Comparison of ENCODE assay signal across 20 cellular contexts in the genomic region with DNA sequence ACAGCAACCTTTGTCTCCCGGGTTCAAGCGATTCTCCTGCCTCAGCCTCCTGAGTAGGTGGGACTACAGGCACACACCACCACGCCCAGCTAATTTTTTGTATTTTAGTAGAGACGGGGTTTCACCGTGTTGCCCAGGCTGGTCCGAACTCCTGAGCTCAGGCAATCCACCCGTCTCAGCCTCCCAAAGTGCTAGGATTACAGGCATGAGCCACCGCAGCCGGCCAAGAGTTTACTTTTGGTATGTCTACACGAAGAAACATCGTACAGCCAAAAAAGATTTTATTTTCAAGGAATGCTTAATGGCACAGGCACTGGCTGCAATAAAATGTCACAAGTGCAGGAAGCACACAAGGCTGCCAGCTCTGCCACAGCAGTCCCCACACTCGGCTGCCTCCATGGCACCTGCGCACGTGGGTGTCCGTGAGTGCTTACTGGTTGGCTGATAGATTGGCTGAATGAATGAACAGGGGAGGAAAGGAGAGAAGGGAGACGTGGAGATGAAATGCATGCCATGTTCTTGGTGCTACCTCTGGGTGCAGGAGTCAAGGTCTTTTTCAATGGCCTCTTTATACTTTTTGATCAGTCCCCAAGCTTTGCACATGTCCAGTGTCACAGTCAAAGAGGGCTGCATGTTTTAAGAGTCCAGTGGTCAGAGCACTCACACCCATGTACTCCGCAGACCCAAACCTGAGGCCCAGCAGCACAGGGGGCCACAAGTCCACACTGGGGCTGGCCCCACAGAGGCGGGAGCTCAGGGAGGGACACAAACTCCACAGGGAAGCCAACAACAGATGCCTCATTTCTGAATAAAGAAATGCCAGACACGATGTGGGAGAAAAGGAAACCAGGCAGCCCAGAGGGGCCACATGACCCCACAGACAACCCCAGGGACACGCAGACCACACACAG.
DNase-seq lines count a peak whose midpoint lies in the region; ATAC-seq, FAIRE-seq and TF ChIP-seq lines count a peak whose summit lies in the region.
"Had no signal": no experiment of that assay in that cellular context is flagged by ENCODE, and none has a peak within 500 bp of the region (broad histone marks: within the 10 kb centered on the region; RNA-seq: fewer than 3 reads in every experiment).

No MANE protein-coding gene starts in this region.

- FAIRE-seq in kidney (lab: Jason Lieb, UNC) = no peak
- FAIRE-seq: A204.1 had no signal

- no peaks in the 10 kb centered on the region for H3K36me3 Mint-ChIP-seq in WTC11

- POLR2A ChIA-PET in WTC11 (lab: Charles Lee) = no interaction called here

- H3K9me3 Mint-ChIP-seq in WTC11 = no peaks in the 10 kb centered on the region

- TF ChIP-seq CTCF in WTC11 (IDR thresholded peaks at IDR 0.05) = no peak
- TF ChIP-seq CTCF in kidney (IDR thresholded peaks at IDR 0.05; ENCODE audit: borderline replicate concordance, extremely low read depth, insufficient read depth) = no peak
- TF ChIP-seq CTCF in sigmoid colon (IDR thresholded peaks at IDR 0.05) = no peak

- no peak overlapping the region for H3K4me3 ChIP-seq in kidney (ENCODE audit: low read length in 2 of 2)
- no peak overlapping the region for H3K4me3 ChIP-seq in sigmoid colon
- H3K4me3 ChIP-seq in HAP-1 = no peak overlapping the region
- H3K4me3 ChIP-seq: SK-N-MC had no signal

- H3K36me3 ChIP-seq in kidney (ENCODE audit: control insufficient read depth in 1 of 2, insufficient read depth in 2 of 2, low read length in 2 of 2) (no peaks in the 10 kb centered on the region), sigmoid colon (no peaks in the 10 kb centered on the region), HAP-1 (replicated peaks) (no peaks in the 10 kb centered on the region)

- H3K4me1 ChIP-seq in kidney (ENCODE audit: control insufficient read depth in 1 of 2, insufficient read depth in 1 of 2, low read depth in 1 of 2, low read length in 2 of 2) (peaks cover 0 to 18% of the 10 kb centered on the region in 2 donors), sigmoid colon (peaks cover 0 to 17% (median 14%) of the 10 kb centered on the region in 4 donors), HAP-1 (no peaks in the 10 kb centered on the region)

- ATAC-seq in WTC11 = no peak
- no peak for ATAC-seq in GM18867 (IDR thresholded peaks at IDR 0.05; ENCODE audit: unreplicated experiment)
- ATAC-seq in HG03354 (IDR thresholded peaks at IDR 0.05; ENCODE audit: poor library complexity, severe bottlenecking, unreplicated experiment) = no peak
- ATAC-seq: foreskin keratinocyte, Panc1 had no signal

- CTCF ChIA-PET in WTC11 (lab: Charles Lee) = no interaction called here

- no peaks in the 10 kb centered on the region for H3K9me3 ChIP-seq in kidney (ENCODE audit: control insufficient read depth in 1 of 2, low read length in 2 of 2)
- H3K9me3 ChIP-seq in sigmoid colon = no peaks in the 10 kb centered on the region
- no peaks in the 10 kb centered on the region for H3K9me3 ChIP-seq in HAP-1

- peak; percentile 43 for DNase-seq in activated effector memory CD4-positive, alpha-beta T cell treated with anti-CD3 and anti-CD28 coated beads, Interleukin-2, amount 50 U/mL, for 16 hours
- DNase-seq in activated effector memory CD4-positive, alpha-beta T cell treated with Interleukin-2 at 50 U/mL for 16 hours = no peak
- peak; percentile 3 for DNase-seq in WTC11 (ENCODE audit: low spot score)
- DNase-seq in kidney = peak; percentile 22
- peak; percentile 46 for DNase-seq in sigmoid colon
- DNase-seq in HAP-1 (ENCODE audit: low spot score in 2 of 2) = no peak
- DNase-seq: activated gamma-delta T cell treated with Interleukin-2 at 50 U/mL for 16 hours, foreskin keratinocyte, NCI-H1436 treated with DMSO at 0.1 percent for 48 hours, NCI-H2227 treated with DMSO at 0.1 percent for 48 hours, NCI-H82, T1000 had no signal

- intact Hi-C loops in kidney (cut with DNase I) = no loop called here
- intact Hi-C loops in sigmoid colon (cut with DNase I) = no loop called here

- H3K9ac ChIP-seq in kidney (ENCODE audit: low read length in 2 of 2) = no peak overlapping the region

- peaks cover 12% of the 10 kb centered on the region for H3K4me1 Mint-ChIP-seq in WTC11

- peak overlapping the region; percentile 95 for H3K27ac Mint-ChIP-seq in WTC11
- H3K27ac Mint-ChIP-seq: dendritic cell treated with granulocyte-macrophage colony-stimulating factor and Interleukin-4, amounts not matched to agents 40 ng/mL and 50 ng/mL, for 4 days had no signal

- TF ChIP-seq POLR2A in sigmoid colon (IDR thresholded peaks at IDR 0.05) = no peak

- H3K27me3 Mint-ChIP-seq in WTC11 (ENCODE audit: low read depth) = no peaks in the 10 kb centered on the region
- H3K27me3 Mint-ChIP-seq: dendritic cell treated with granulocyte-macrophage colony-stimulating factor and Interleukin-4, amounts not matched to agents 40 ng/mL and 50 ng/mL, for 4 days had no signal

- 88 to 93% methylated on average over 20 of the region's 20 CpGs for WGBS in sigmoid colon, 2 donors

- H3K4me3 Mint-ChIP-seq in WTC11 = no peak overlapping the region
- H3K4me3 Mint-ChIP-seq: dendritic cell treated with granulocyte-macrophage colony-stimulating factor and Interleukin-4, amounts not matched to agents 40 ng/mL and 50 ng/mL, for 4 days had no signal

- H3K27me3 ChIP-seq in sigmoid colon = no peaks in the 10 kb centered on the region
- H3K27me3 ChIP-seq in HAP-1 (ENCODE audit: low read depth) = no peaks in the 10 kb centered on the region
- H3K27me3 ChIP-seq: foreskin keratinocyte had no signal

- in situ Hi-C loops in HAP-1 (cut with MboI; ENCODE audit: low sequenced_read_pairs) = no loop called here

- no peak for TF ChIP-seq EP300 in sigmoid colon (IDR thresholded peaks at IDR 0.05)

- H3K27ac ChIP-seq in kidney (ENCODE audit: low read depth in 2 of 2, low read length in 2 of 2) (no peak overlapping the region), sigmoid colon (no peak overlapping the region)
- H3K27ac ChIP-seq: C4-2B, epithelial cell of prostate, foreskin keratinocyte, SK-N-MC had no signal

TF ChIP-seq in WTC11, 78 proteins besides CTCF, POLR2A, EP300 and RAD21:
- no peak for TF ChIP-seq EMX1 (CRISPR knock-in tag; IDR thresholded peaks at IDR 0.05)
- no peak for TF ChIP-seq NFATC4 (CRISPR knock-in tag; IDR thresholded peaks at IDR 0.05)
- no peak for TF ChIP-seq CBFB (CRISPR knock-in tag; IDR thresholded peaks at IDR 0.05; ENCODE audit: low read depth)
- TF ChIP-seq, protein P1, sequence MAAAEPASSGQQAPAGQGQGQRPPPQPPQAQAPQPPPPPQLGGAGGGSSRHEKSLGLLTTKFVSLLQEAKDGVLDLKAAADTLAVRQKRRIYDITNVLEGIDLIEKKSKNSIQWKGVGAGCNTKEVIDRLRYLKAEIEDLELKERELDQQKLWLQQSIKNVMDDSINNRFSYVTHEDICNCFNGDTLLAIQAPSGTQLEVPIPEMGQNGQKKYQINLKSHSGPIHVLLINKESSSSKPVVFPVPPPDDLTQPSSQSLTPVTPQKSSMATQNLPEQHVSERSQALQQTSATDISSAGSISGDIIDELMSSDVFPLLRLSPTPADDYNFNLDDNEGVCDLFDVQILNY (CRISPR knock-in tag; IDR thresholded peaks at IDR 0.05) = no peak
- TF ChIP-seq TCF7 (CRISPR knock-in tag; IDR thresholded peaks at IDR 0.05; ENCODE audit: low read depth) = no peak
- no peak for TF ChIP-seq ZNF317 (CRISPR knock-in tag; IDR thresholded peaks at IDR 0.05; ENCODE audit: borderline replicate concordance, low read depth)
- TF ChIP-seq CREM (CRISPR knock-in tag; IDR thresholded peaks at IDR 0.05) = no peak
- no peak for TF ChIP-seq KAT7 (CRISPR knock-in tag; IDR thresholded peaks at IDR 0.05; ENCODE audit: borderline replicate concordance)
- TF ChIP-seq, protein P2, sequence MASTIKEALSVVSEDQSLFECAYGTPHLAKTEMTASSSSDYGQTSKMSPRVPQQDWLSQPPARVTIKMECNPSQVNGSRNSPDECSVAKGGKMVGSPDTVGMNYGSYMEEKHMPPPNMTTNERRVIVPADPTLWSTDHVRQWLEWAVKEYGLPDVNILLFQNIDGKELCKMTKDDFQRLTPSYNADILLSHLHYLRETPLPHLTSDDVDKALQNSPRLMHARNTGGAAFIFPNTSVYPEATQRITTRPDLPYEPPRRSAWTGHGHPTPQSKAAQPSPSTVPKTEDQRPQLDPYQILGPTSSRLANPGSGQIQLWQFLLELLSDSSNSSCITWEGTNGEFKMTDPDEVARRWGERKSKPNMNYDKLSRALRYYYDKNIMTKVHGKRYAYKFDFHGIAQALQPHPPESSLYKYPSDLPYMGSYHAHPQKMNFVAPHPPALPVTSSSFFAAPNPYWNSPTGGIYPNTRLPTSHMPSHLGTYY (CRISPR knock-in tag; IDR thresholded peaks at IDR 0.05) = no peak
- no peak for TF ChIP-seq SP1 (CRISPR knock-in tag; conservative IDR thresholded peaks at IDR 0.05)
- TF ChIP-seq ZBTB21 (CRISPR knock-in tag; IDR thresholded peaks at IDR 0.05; ENCODE audit: borderline replicate concordance) = no peak
- TF ChIP-seq MXD4 (CRISPR knock-in tag; IDR thresholded peaks at IDR 0.05; ENCODE audit: borderline replicate concordance) = no peak

Comparison
In these comparisons a context has a peak if more than half of its experiments do, and no peak if none do; other contexts are left out.
1. DNase-seq: peak in activated effector memory CD4-positive, alpha-beta T cell treated with anti-CD3 and anti-CD28 coated beads, Interleukin-2, amount 50 U/mL, for 16 hours (single experiment), WTC11 (single experiment), kidney (single experiment) and sigmoid colon (single experiment); none in activated effector memory CD4-positive, alpha-beta T cell treated with Interleukin-2 at 50 U/mL for 16 hours (single experiment) and HAP-1 (0 of 2).